17 cellular contexts compared by ENCODE assay signal in the genomic region with DNA sequence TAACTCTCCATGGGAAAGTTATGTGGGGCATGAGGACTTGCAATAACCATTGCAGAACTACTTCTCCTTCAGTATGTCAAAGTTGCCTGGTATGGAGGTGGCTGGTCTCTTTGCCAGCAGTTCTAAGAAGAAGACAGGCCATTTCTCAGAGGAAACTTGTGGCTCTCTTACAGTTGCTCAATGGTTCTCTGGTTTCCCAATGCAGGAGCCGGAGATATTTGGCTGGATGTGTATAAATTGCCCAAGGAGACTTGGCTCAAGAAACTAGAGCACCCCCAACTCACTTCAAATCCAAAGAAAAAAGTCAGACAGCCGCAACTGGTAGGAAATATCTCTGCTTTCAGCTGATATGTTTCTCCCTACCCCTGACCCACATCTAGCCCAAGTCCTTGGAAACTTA. TPM values are rescaled to one million over a fixed set of nuclear protein-coding genes. Genes with fewer than 3 reads are reported as not detected.
"Had no signal": no experiment of that assay in that cellular context is flagged by ENCODE, and none has a peak within 500 bp of the region (broad histone marks: within the 10 kb centered on the region; RNA-seq: fewer than 3 reads in every experiment).

No MANE protein-coding gene starts in this region.

- H3K9me3 ChIP-seq: thoracic aorta had no signal

- DNase-seq: activated CD4-positive, alpha-beta T cell treated with anti-CD3 and anti-CD28 coated beads, Interleukin-2, amount 50 U/mL, for 4 hours; activated effector memory CD4-positive, alpha-beta T cell treated with anti-CD3 and anti-CD28 coated beads, Interleukin-2, amount 50 U/mL, for 16 hours; activated T-cell treated with anti-CD3 and anti-CD28 coated beads, Interleukin-2, amount 50 U/mL, for 24 hours; anterior cingulate cortex; left ventricle myocardium superior; mesendoderm; occipital lobe; stimulated activated CD4-positive, alpha-beta T cell treated with anti-CD3 and anti-CD28 coated beads, Interleukin-4, amount 100 ng/mL, for 1 hour; stimulated activated naive CD8-positive, alpha-beta T cell treated with anti-CD3 and anti-CD28 coated beads, Interleukin-15, amount 100 ng/mL, for 72 hours; T-helper 2 cell had no signal

- H3K27ac Mint-ChIP-seq: activated naive CD4-positive, alpha-beta T cell treated with anti-CD3 and anti-CD28 coated beads, Interleukin-2, amount 50 U/mL, for 72 hours; activated T-cell treated with anti-CD3 and anti-CD28 coated beads, Interleukin-2, amount 50 U/mL, for 24 hours; nephron; stimulated activated naive CD8-positive, alpha-beta T cell treated with anti-CD3 and anti-CD28 coated beads, Interleukin-15, amount 100 ng/mL, for 72 hours had no signal

- H3K27ac ChIP-seq: thoracic aorta had no signal

- H3K36me3 Mint-ChIP-seq: activated naive CD4-positive, alpha-beta T cell treated with anti-CD3 and anti-CD28 coated beads, Interleukin-2, amount 50 U/mL, for 72 hours had no signal

- H3K36me3 ChIP-seq: thoracic aorta had no signal

- H3K4me1 Mint-ChIP-seq: nephron; stimulated activated naive CD8-positive, alpha-beta T cell treated with anti-CD3 and anti-CD28 coated beads, Interleukin-15, amount 100 ng/mL, for 72 hours had no signal

- H3K4me3 Mint-ChIP-seq: activated T-cell treated with anti-CD3 and anti-CD28 coated beads, Interleukin-2, amount 50 U/mL, for 24 hours; nephron; stimulated activated naive CD8-positive, alpha-beta T cell treated with anti-CD3 and anti-CD28 coated beads, Interleukin-15, amount 100 ng/mL, for 72 hours had no signal

- H3K4me3 ChIP-seq: thoracic aorta had no signal

- ATAC-seq: activated CD4-positive, CD25-positive, alpha-beta regulatory T cell treated with anti-CD3 and anti-CD28 coated beads, Interleukin-2, amount 50 U/mL, for 24 hours; activated naive CD4-positive, alpha-beta T cell treated with anti-CD3 and anti-CD28 coated beads, Interleukin-2, amount 50 U/mL, for 72 hours; esophagus mucosa; left ventricle myocardium superior; stimulated activated naive CD8-positive, alpha-beta T cell treated with anti-CD3 and anti-CD28 coated beads, Interleukin-15, amount 100 ng/mL, for 72 hours had no signal

- H3K9me3 Mint-ChIP-seq: activated naive CD4-positive, alpha-beta T cell treated with anti-CD3 and anti-CD28 coated beads, Interleukin-2, amount 50 U/mL, for 72 hours; activated T-cell treated with anti-CD3 and anti-CD28 coated beads, Interleukin-2, amount 50 U/mL, for 24 hours; stimulated activated naive CD8-positive, alpha-beta T cell treated with anti-CD3 and anti-CD28 coated beads, Interleukin-15, amount 100 ng/mL, for 72 hours had no signal

RNA-seq across cellular contexts. Expression of gene WDR93, which starts 24.2 kb away (rescaled TPM):
- total RNA-seq: activated naive CD4-positive, alpha-beta T cell treated with anti-CD3 and anti-CD28 coated beads, Interleukin-2, amount 50 U/mL, for 72 hours; chondrocyte; dermis microvascular lymphatic vessel endothelial cell; esophagus mucosa; left ventricle myocardium superior; thoracic aorta had no signal

RNA-seq across cellular contexts. Expression of gene PLIN1, which starts 35.6 kb away (rescaled TPM):
- total RNA-seq: dermis microvascular lymphatic vessel endothelial cell had no signal
